Comparison of ENCODE assay signal across 16 cellular contexts in the genomic region with DNA sequence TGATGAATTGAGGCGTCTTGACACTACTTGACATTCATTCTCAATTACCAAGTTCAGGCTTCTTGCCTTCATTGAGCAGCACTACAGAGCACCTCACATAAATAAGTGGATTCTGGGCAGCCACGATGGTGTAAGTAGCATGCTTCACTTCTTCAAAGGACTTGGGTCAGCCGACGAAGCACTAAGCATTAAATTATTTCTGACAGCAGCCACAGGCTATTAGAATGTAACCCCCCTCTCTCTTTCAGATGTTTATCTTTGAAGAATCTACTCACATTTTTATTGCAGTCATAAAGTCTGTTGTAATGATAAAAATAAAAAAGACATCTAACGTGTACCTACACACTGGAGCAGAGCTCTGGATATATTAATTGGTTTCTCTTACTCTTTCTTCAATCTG. TPM values are rescaled to one million over a fixed set of nuclear protein-coding genes. Genes with fewer than 3 reads are reported as not detected.
DNase-seq lines count a peak whose midpoint lies in the region; ATAC-seq and TF ChIP-seq lines count a peak whose summit lies in the region.
"Had no signal": no experiment of that assay in that cellular context is flagged by ENCODE, and none has a peak within 500 bp of the region (broad histone marks: within the 10 kb centered on the region; RNA-seq: fewer than 3 reads in every experiment).

No MANE protein-coding gene starts in this region.

- intact Hi-C loops in activated CD4-positive, alpha-beta T cell treated with anti-CD3 and anti-CD28 coated beads, Interleukin-2, amount 10 ng/mL, durations not matched to agents 24 days and 14 days (cut with micrococcal nuclease): no loop called here

- no peaks in the 10 kb centered on the region for H3K4me1 ChIP-seq in hepatocyte (ENCODE audit: insufficient read depth)
- no peaks in the 10 kb centered on the region for H3K4me1 ChIP-seq in CD8-positive, alpha-beta memory T cell (ENCODE audit: insufficient read depth, low read length)
- H3K4me1 ChIP-seq: BLaER1 treated with 17β-estradiol and CSF1 and Interleukin-3, amounts not matched to agents 10 nM and 100 nM had no signal

- peak; percentile 38 for DNase-seq in activated CD4-positive, alpha-beta T cell treated with anti-CD3 and anti-CD28 coated beads, Interleukin-2, amount 10 ng/mL, durations not matched to agents 24 days and 14 days
- no peak for DNase-seq in activated CD4-positive, alpha-beta T cell treated with anti-CD3 and anti-CD28 coated beads, Interleukin-2, amount 50 U/mL, for 1 hour
- DNase-seq in M059J (ENCODE audit: low read depth) (peak; percentile 4), hepatocyte (ENCODE audit: low spot score) (peak; percentile 4)
- no peak for DNase-seq in activated naive CD8-positive, alpha-beta T cell treated with anti-CD3 and anti-CD28 coated beads, Interleukin-2, amount 50 U/mL, for 24 hours
- no peak for DNase-seq in CD8-positive, alpha-beta memory T cell
- DNase-seq: ACHN; CD4-positive, CD25-positive, alpha-beta regulatory T cell; DND-41; GF-D8; GM23248; H7 had no signal

- no peaks in the 10 kb centered on the region for H3K36me3 Mint-ChIP-seq in activated CD4-positive, alpha-beta T cell treated with anti-CD3 and anti-CD28 coated beads, Interleukin-2, amount 10 ng/mL, durations not matched to agents 24 days and 14 days (ENCODE audit: low read depth)
- H3K36me3 Mint-ChIP-seq in activated naive CD8-positive, alpha-beta T cell treated with anti-CD3 and anti-CD28 coated beads, Interleukin-2, amount 50 U/mL, for 24 hours (ENCODE audit: low read depth): no peaks in the 10 kb centered on the region
- peaks cover 0 to 1% (median 0%) of the 10 kb centered on the region in 3 donors for H3K36me3 Mint-ChIP-seq in CD8-positive, alpha-beta memory T cell
- H3K36me3 Mint-ChIP-seq: CD4-positive, CD25-positive, alpha-beta regulatory T cell had no signal

- no peaks in the 10 kb centered on the region for H3K79me2 ChIP-seq in hepatocyte

- peak overlapping the region; percentile 8 for H3K4me2 ChIP-seq in hepatocyte
- H3K4me2 ChIP-seq: BLaER1 treated with 17β-estradiol and CSF1 and Interleukin-3, amounts not matched to agents 10 nM and 100 nM had no signal

- H3K27ac Mint-ChIP-seq in activated CD4-positive, alpha-beta T cell treated with anti-CD3 and anti-CD28 coated beads, Interleukin-2, amount 10 ng/mL, durations not matched to agents 24 days and 14 days: no peak overlapping the region
- H3K27ac Mint-ChIP-seq in activated naive CD8-positive, alpha-beta T cell treated with anti-CD3 and anti-CD28 coated beads, Interleukin-2, amount 50 U/mL, for 24 hours: no peak overlapping the region
- H3K27ac Mint-ChIP-seq in CD8-positive, alpha-beta memory T cell: no peak overlapping the region
- H3K27ac Mint-ChIP-seq: CD4-positive, CD25-positive, alpha-beta regulatory T cell had no signal

- H3K4me3 ChIP-seq in hepatocyte: no peak overlapping the region
- no peak overlapping the region for H3K4me3 ChIP-seq in CD8-positive, alpha-beta memory T cell (ENCODE audit: low read length)
- H3K4me3 ChIP-seq: BLaER1 treated with 17β-estradiol and CSF1 and Interleukin-3, amounts not matched to agents 10 nM and 100 nM; GM23248; K562 had no signal

- H3K9me2 ChIP-seq in hepatocyte (replicated peaks; ENCODE audit: insufficient read depth): no peaks in the 10 kb centered on the region

- CTCF ChIA-PET in CD8-positive, alpha-beta memory T cell (lab: Charles Lee): no interaction called here

- no peak overlapping the region for H2AFZ ChIP-seq in hepatocyte
- H2AFZ ChIP-seq: GM23248 had no signal

- no peaks in the 10 kb centered on the region for H3K9me3 ChIP-seq in hepatocyte (ENCODE audit: low read depth)
- no peaks in the 10 kb centered on the region for H3K9me3 ChIP-seq in CD8-positive, alpha-beta memory T cell (ENCODE audit: low read length)

- no peak for TF ChIP-seq CTCF in hepatocyte (IDR thresholded peaks at IDR 0.05; ENCODE audit: poor library complexity)

- H3K4me3 Mint-ChIP-seq in activated CD4-positive, alpha-beta T cell treated with anti-CD3 and anti-CD28 coated beads, Interleukin-2, amount 10 ng/mL, durations not matched to agents 24 days and 14 days: no peak overlapping the region
- H3K4me3 Mint-ChIP-seq in activated naive CD8-positive, alpha-beta T cell treated with anti-CD3 and anti-CD28 coated beads, Interleukin-2, amount 50 U/mL, for 24 hours: no peak overlapping the region
- no peak overlapping the region for H3K4me3 Mint-ChIP-seq in CD8-positive, alpha-beta memory T cell
- H3K4me3 Mint-ChIP-seq: CD4-positive, CD25-positive, alpha-beta regulatory T cell had no signal

- ATAC-seq in activated naive CD8-positive, alpha-beta T cell treated with anti-CD3 and anti-CD28 coated beads, Interleukin-2, amount 50 U/mL, for 24 hours: no peak
- ATAC-seq in GM19397 (IDR thresholded peaks at IDR 0.05; ENCODE audit: unreplicated experiment): no peak
- ATAC-seq in HG03280 (IDR thresholded peaks at IDR 0.05; ENCODE audit: unreplicated experiment): no peak
- ATAC-seq: K562 had no signal

- no peaks in the 10 kb centered on the region for H3K36me3 ChIP-seq in hepatocyte (replicated peaks; ENCODE audit: insufficient read depth, low read depth)
- H3K36me3 ChIP-seq in CD8-positive, alpha-beta memory T cell (ENCODE audit: insufficient read depth, low read length): no peaks in the 10 kb centered on the region
- H3K36me3 ChIP-seq: BLaER1 treated with 17β-estradiol and CSF1 and Interleukin-3, amounts not matched to agents 10 nM and 100 nM had no signal

- POLR2A ChIA-PET in CD8-positive, alpha-beta memory T cell (lab: Charles Lee): no interaction called here

- no peaks in the 10 kb centered on the region for H3K9me3 Mint-ChIP-seq in activated CD4-positive, alpha-beta T cell treated with anti-CD3 and anti-CD28 coated beads, Interleukin-2, amount 10 ng/mL, durations not matched to agents 24 days and 14 days
- H3K9me3 Mint-ChIP-seq in activated naive CD8-positive, alpha-beta T cell treated with anti-CD3 and anti-CD28 coated beads, Interleukin-2, amount 50 U/mL, for 24 hours: peaks cover 5% of the 10 kb centered on the region
- H3K9me3 Mint-ChIP-seq in CD8-positive, alpha-beta memory T cell: peaks cover 0 to 6% (median 4%) of the 10 kb centered on the region in 5 donors

- no peak overlapping the region for H3K27ac ChIP-seq in hepatocyte
- no peak overlapping the region for H3K27ac ChIP-seq in CD8-positive, alpha-beta memory T cell (ENCODE audit: low read depth, low read length)
- H3K27ac ChIP-seq: BLaER1 treated with 17β-estradiol and CSF1 and Interleukin-3, amounts not matched to agents 10 nM and 100 nM; GM23248 had no signal

- H3K27me3 ChIP-seq in hepatocyte: no peaks in the 10 kb centered on the region
- no peaks in the 10 kb centered on the region for H3K27me3 ChIP-seq in CD8-positive, alpha-beta memory T cell (ENCODE audit: insufficient read depth, low read length, poor library complexity, severe bottlenecking)
- H3K27me3 ChIP-seq: BLaER1 treated with 17β-estradiol and CSF1 and Interleukin-3, amounts not matched to agents 10 nM and 100 nM had no signal

- no peaks in the 10 kb centered on the region for H4K20me1 ChIP-seq in hepatocyte (ENCODE audit: insufficient read depth, poor library complexity, severe bottlenecking)
- H4K20me1 ChIP-seq: BLaER1 treated with 17β-estradiol and CSF1 and Interleukin-3, amounts not matched to agents 10 nM and 100 nM had no signal

- no peaks in the 10 kb centered on the region for H3K27me3 Mint-ChIP-seq in activated CD4-positive, alpha-beta T cell treated with anti-CD3 and anti-CD28 coated beads, Interleukin-2, amount 10 ng/mL, durations not matched to agents 24 days and 14 days
- peaks cover 19% of the 10 kb centered on the region for H3K27me3 Mint-ChIP-seq in activated naive CD8-positive, alpha-beta T cell treated with anti-CD3 and anti-CD28 coated beads, Interleukin-2, amount 50 U/mL, for 24 hours
- peaks cover 13 to 35% of the 10 kb centered on the region in 2 donors for H3K27me3 Mint-ChIP-seq in CD8-positive, alpha-beta memory T cell

- no peaks in the 10 kb centered on the region for H3K4me1 Mint-ChIP-seq in activated CD4-positive, alpha-beta T cell treated with anti-CD3 and anti-CD28 coated beads, Interleukin-2, amount 10 ng/mL, durations not matched to agents 24 days and 14 days
- H3K4me1 Mint-ChIP-seq in activated naive CD8-positive, alpha-beta T cell treated with anti-CD3 and anti-CD28 coated beads, Interleukin-2, amount 50 U/mL, for 24 hours: no peaks in the 10 kb centered on the region
- no peaks in the 10 kb centered on the region for H3K4me1 Mint-ChIP-seq in CD8-positive, alpha-beta memory T cell
- H3K4me1 Mint-ChIP-seq: CD4-positive, CD25-positive, alpha-beta regulatory T cell had no signal

- 21% methylated on average over 5 of the region's 5 CpGs for WGBS in hepatocyte (ENCODE audit: low lambda C conversion rate, missing lambda C conversion rate)

RNA-seq across cellular contexts. Expression of a gene that starts 45.9 kb away (rescaled TPM):
- total RNA-seq in activated CD4-positive, alpha-beta T cell treated with anti-CD3 and anti-CD28 coated beads, Interleukin-2, amount 10 ng/mL, durations not matched to agents 24 days and 14 days: 44.9 and 47.7 TPM in 2 replicates
- total RNA-seq in M059J (2014; rRNA removed; shearing (Covaris generic)): 4.4 and 8.5 TPM in 2 replicates
- total RNA-seq in hepatocyte: 64.1 and 65.6 TPM in 2 replicates
- 13.2 and 19.3 TPM in 2 replicates for polyA plus RNA-seq in hepatocyte
- total RNA-seq in CD8-positive, alpha-beta memory T cell: 10 to 100 TPM; 29.7 to 29.8 TPM
- 4.4 TPM for polyA plus RNA-seq in CD8-positive, alpha-beta memory T cell

Comparison
In these comparisons a context has a peak if more than half of its experiments do, and no peak if none do; other contexts are left out.
1. DNase-seq: peak in activated CD4-positive, alpha-beta T cell treated with anti-CD3 and anti-CD28 coated beads, Interleukin-2, amount 10 ng/mL, durations not matched to agents 24 days and 14 days (single experiment), M059J (single experiment) and hepatocyte (single experiment); none in activated CD4-positive, alpha-beta T cell treated with anti-CD3 and anti-CD28 coated beads, Interleukin-2, amount 50 U/mL, for 1 hour (single experiment), activated naive CD8-positive, alpha-beta T cell treated with anti-CD3 and anti-CD28 coated beads, Interleukin-2, amount 50 U/mL, for 24 hours (single experiment) and CD8-positive, alpha-beta memory T cell (0 of 5).